10 cellular contexts compared by ENCODE assay signal in genomic region chr6:44976677-44977405, GRCh38.
DNase-seq lines count a peak whose midpoint lies in the region; ATAC-seq and TF ChIP-seq lines count a peak whose summit lies in the region.
"Had no signal": no experiment of that assay in that cellular context is flagged by ENCODE, and none has a peak within 500 bp of the region (broad histone marks: within the 10 kb centered on the region; RNA-seq: fewer than 3 reads in every experiment).

No MANE protein-coding gene starts in this region.

- peaks cover 4% of the 10 kb centered on the region for H3K9me3 Mint-ChIP-seq in CD8-positive, alpha-beta T cell
- H3K9me3 Mint-ChIP-seq in nephron progenitor cell = peaks cover 28% of the 10 kb centered on the region

- H3K27ac ChIP-seq in CD8-positive, alpha-beta T cell (ENCODE audit: low read depth, low read length) = peak overlapping the region; percentile 24
- H3K27ac ChIP-seq in effector memory CD4-positive, alpha-beta T cell (ENCODE audit: insufficient read depth, low read length, poor library complexity, severe bottlenecking) = peak overlapping the region; percentile 41
- H3K27ac ChIP-seq in osteoblast (ENCODE audit: low read depth, low read length) = no peak overlapping the region

- H3K4me3 Mint-ChIP-seq in CD8-positive, alpha-beta T cell = peak overlapping the region; percentile 60
- no peak overlapping the region for H3K4me3 Mint-ChIP-seq in nephron progenitor cell
- H3K4me3 Mint-ChIP-seq: nephron had no signal

- H3K4me3 ChIP-seq in CD8-positive, alpha-beta T cell (ENCODE audit: low read depth, low read length) = no peak overlapping the region
- H3K4me3 ChIP-seq in effector memory CD4-positive, alpha-beta T cell (ENCODE audit: insufficient read depth, low read depth, low read length, poor library complexity, severe bottlenecking) = peak overlapping the region; percentile 21
- H3K4me3 ChIP-seq in osteoblast (ENCODE audit: insufficient read depth, low read length) = no peak overlapping the region

- CTCF ChIA-PET in CD8-positive, alpha-beta T cell (lab: Charles Lee) = interaction anchor here (0.7 to 1.3 kb wide), 4 partner anchors 46 to 443 kb away, joined by 3 read pairs; no protein-coding TSS in a partner anchor

- no peak overlapping the region for H3K4me2 ChIP-seq in osteoblast (ENCODE audit: insufficient read depth, low read length)

- H4K20me1 ChIP-seq in osteoblast (ENCODE audit: insufficient read depth, low read length) = no peaks in the 10 kb centered on the region

- H3K36me3 Mint-ChIP-seq in CD8-positive, alpha-beta T cell = peaks cover 2% of the 10 kb centered on the region
- H3K36me3 Mint-ChIP-seq in nephron progenitor cell (ENCODE audit: low read depth) = peaks cover 33% of the 10 kb centered on the region

- peak overlapping the region; percentile 85 for H3K27ac Mint-ChIP-seq in CD8-positive, alpha-beta T cell
- H3K27ac Mint-ChIP-seq in nephron progenitor cell = no peak overlapping the region
- H3K27ac Mint-ChIP-seq: nephron had no signal

- peak in 1 of 7 experiments; percentile 18 for DNase-seq in CD8-positive, alpha-beta T cell
- peak; percentile 25 for DNase-seq in NOMO-1 treated with dmso at 0.1 percent for 144 hours (lab: John Stamatoyannopoulos, UW; ENCODE audit: unreplicated experiment)
- no peak for DNase-seq in effector memory CD4-positive, alpha-beta T cell
- DNase-seq in nucleus accumbens (lab: John Stamatoyannopoulos, UW) = no peak
- DNase-seq in nephron progenitor cell = no peak
- DNase-seq in midbrain (lab: John Stamatoyannopoulos, UW) = no peak
- DNase-seq in osteoblast (ENCODE audit: insufficient read length, low spot score, missing footprints) = no peak
- DNase-seq: PC-3 had no signal

- peaks cover 51% of the 10 kb centered on the region for H3K4me1 Mint-ChIP-seq in CD8-positive, alpha-beta T cell (ENCODE audit: low read depth)
- no peaks in the 10 kb centered on the region for H3K4me1 Mint-ChIP-seq in nephron progenitor cell
- H3K4me1 Mint-ChIP-seq: nephron had no signal

- H3K79me2 ChIP-seq in osteoblast (ENCODE audit: insufficient read depth, low read length) = no peaks in the 10 kb centered on the region

- H3K36me3 ChIP-seq in CD8-positive, alpha-beta T cell (ENCODE audit: insufficient read depth, low read length) = no peaks in the 10 kb centered on the region
- no peaks in the 10 kb centered on the region for H3K36me3 ChIP-seq in effector memory CD4-positive, alpha-beta T cell (ENCODE audit: control insufficient read depth, insufficient read depth, low read length)
- no peaks in the 10 kb centered on the region for H3K36me3 ChIP-seq in osteoblast (ENCODE audit: insufficient read depth, low read length)

- H3K27me3 ChIP-seq in CD8-positive, alpha-beta T cell (ENCODE audit: insufficient read depth, low read length) = no peaks in the 10 kb centered on the region
- no peaks in the 10 kb centered on the region for H3K27me3 ChIP-seq in effector memory CD4-positive, alpha-beta T cell (replicated peaks; ENCODE audit: control insufficient read depth, insufficient read depth, low read length, poor library complexity, severe bottlenecking)
- H3K27me3 ChIP-seq in osteoblast (ENCODE audit: insufficient read depth, low read length) = no peaks in the 10 kb centered on the region

- TF ChIP-seq CTCF in CD8-positive, alpha-beta T cell (IDR thresholded peaks at IDR 0.05) = no peak
- TF ChIP-seq CTCF in nephron progenitor cell (IDR thresholded peaks at IDR 0.05) (no peak), osteoblast (IDR thresholded peaks at IDR 0.05; ENCODE audit: extremely low read depth, low read depth, low read length) (no peak)

- peaks cover 39% of the 10 kb centered on the region for H3K4me1 ChIP-seq in CD8-positive, alpha-beta T cell (ENCODE audit: insufficient read depth, low read length)
- H3K4me1 ChIP-seq in effector memory CD4-positive, alpha-beta T cell (ENCODE audit: control insufficient read depth, insufficient read depth, low read length, poor library complexity, severe bottlenecking) = peaks cover 19% of the 10 kb centered on the region
- peaks cover 4% of the 10 kb centered on the region for H3K4me1 ChIP-seq in osteoblast (ENCODE audit: insufficient read depth, low read length)

- H3K27me3 Mint-ChIP-seq in CD8-positive, alpha-beta T cell (ENCODE audit: low read depth) = no peaks in the 10 kb centered on the region
- no peaks in the 10 kb centered on the region for H3K27me3 Mint-ChIP-seq in nephron progenitor cell (ENCODE audit: low read depth, poor library complexity)

- H3K9me3 ChIP-seq in CD8-positive, alpha-beta T cell (ENCODE audit: low read length) = no peaks in the 10 kb centered on the region
- H3K9me3 ChIP-seq in effector memory CD4-positive, alpha-beta T cell (ENCODE audit: control insufficient read depth, low read length) = no peaks in the 10 kb centered on the region
- H3K9me3 ChIP-seq in osteoblast (ENCODE audit: low read depth, low read length) = no peaks in the 10 kb centered on the region

- ATAC-seq in CD8-positive, alpha-beta T cell = peak; percentile 74
- ATAC-seq in GM21576 (IDR thresholded peaks at IDR 0.05; ENCODE audit: unreplicated experiment) = peak; percentile 49
- ATAC-seq: PC-3 had no signal

- POLR2A ChIA-PET in CD8-positive, alpha-beta T cell (lab: Charles Lee) = interaction anchor here (0.8 to 1.5 kb wide), 6 partner anchors 8 to 738 kb away, joined by 3 to 5 read pairs (median 3); no protein-coding TSS in a partner anchor

- H2AFZ ChIP-seq in osteoblast (ENCODE audit: low read length) = no peak overlapping the region

- intact Hi-C loops in CD8-positive, alpha-beta T cell (cut with DNase I, micrococcal nuclease) = loop anchor here in 1 of 2 experiments (2.0 kb wide), 2 partner anchors 44 to 52 kb away; no protein-coding TSS in a partner anchor
